In the genomic region with DNA sequence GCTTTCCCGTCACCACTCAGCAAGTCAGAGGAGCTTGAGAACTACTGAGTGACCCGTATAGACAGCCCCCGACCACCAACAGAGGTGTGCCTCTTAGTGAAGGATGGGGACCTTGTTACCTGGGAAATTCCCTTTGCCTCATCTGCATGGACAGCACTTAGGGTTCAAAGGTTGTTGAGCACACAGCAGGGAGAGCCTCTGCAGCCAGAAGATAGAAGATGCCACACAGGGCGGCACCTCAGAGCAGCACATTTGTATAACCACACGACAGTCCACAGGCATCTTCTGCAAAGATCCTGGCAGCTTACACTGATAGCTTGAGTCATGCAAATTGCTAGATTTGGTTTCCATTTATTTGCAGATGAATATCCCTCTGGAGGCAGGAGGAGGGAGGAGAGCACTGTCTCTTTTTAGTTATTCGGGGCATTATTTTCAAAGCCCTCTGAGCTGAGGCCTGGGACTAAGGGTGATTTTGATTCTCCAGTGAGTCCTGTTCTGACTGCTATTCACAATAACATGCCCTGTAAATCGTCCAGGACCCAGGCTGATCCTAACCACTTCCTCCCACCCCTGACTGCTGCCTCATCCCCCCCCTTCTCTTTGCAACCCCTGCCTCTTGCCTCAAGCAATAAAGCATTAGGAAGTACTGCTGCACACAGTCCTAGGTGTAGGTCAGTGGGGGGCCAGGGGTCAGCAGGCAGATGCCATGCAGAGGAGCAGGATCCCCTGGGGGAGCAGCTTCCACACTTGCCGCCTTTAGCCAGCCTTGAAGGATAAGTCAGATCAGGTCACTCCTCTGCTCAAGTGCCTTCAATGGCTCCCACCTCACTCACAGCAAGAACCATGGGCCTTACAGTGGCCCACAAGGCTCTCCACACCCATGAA, we compare ENCODE assay signal across 9 cellular contexts. TPM values are rescaled to one million over a fixed set of nuclear protein-coding genes. Genes with fewer than 3 reads are reported as not detected.
DNase-seq lines count a peak whose midpoint lies in the region; ATAC-seq and TF ChIP-seq lines count a peak whose summit lies in the region.
"Had no signal": no experiment of that assay in that cellular context is flagged by ENCODE, and none has a peak within 500 bp of the region (broad histone marks: within the 10 kb centered on the region; RNA-seq: fewer than 3 reads in every experiment).

No MANE protein-coding gene starts in this region.

- H3K4me3 Mint-ChIP-seq in activated naive CD8-positive, alpha-beta T cell treated with anti-CD3 and anti-CD28 coated beads, Interleukin-2, amount 50 U/mL, for 24 hours, result peak overlapping the region; percentile 66
- H3K4me3 Mint-ChIP-seq in stimulated activated memory B cell treated with anti-CD40 and anti-IgM and Interleukin-4, amounts not matched to agents 10 μg/mL and 1 μg/mL and 100 μg/mL, for 72 hours, result peak overlapping the region; percentile 10

- H3K36me3 ChIP-seq in Peyer's patch, result no peaks in the 10 kb centered on the region

- no peaks in the 10 kb centered on the region for H3K27me3 Mint-ChIP-seq in activated naive CD8-positive, alpha-beta T cell treated with anti-CD3 and anti-CD28 coated beads, Interleukin-2, amount 50 U/mL, for 24 hours
- H3K27me3 Mint-ChIP-seq in stimulated activated memory B cell treated with anti-CD40 and anti-IgM and Interleukin-4, amounts not matched to agents 10 μg/mL and 1 μg/mL and 100 μg/mL, for 72 hours, result no peaks in the 10 kb centered on the region

- H3K9me3 Mint-ChIP-seq in activated naive CD8-positive, alpha-beta T cell treated with anti-CD3 and anti-CD28 coated beads, Interleukin-2, amount 50 U/mL, for 24 hours, result no peaks in the 10 kb centered on the region
- no peaks in the 10 kb centered on the region for H3K9me3 Mint-ChIP-seq in stimulated activated memory B cell treated with anti-CD40 and anti-IgM and Interleukin-4, amounts not matched to agents 10 μg/mL and 1 μg/mL and 100 μg/mL, for 72 hours

- H3K27ac Mint-ChIP-seq in activated naive CD8-positive, alpha-beta T cell treated with anti-CD3 and anti-CD28 coated beads, Interleukin-2, amount 50 U/mL, for 24 hours, result peak overlapping the region; percentile 86
- peak overlapping the region; percentile 21 for H3K27ac Mint-ChIP-seq in stimulated activated memory B cell treated with anti-CD40 and anti-IgM and Interleukin-4, amounts not matched to agents 10 μg/mL and 1 μg/mL and 100 μg/mL, for 72 hours

- no peaks in the 10 kb centered on the region for H3K9me3 ChIP-seq in Peyer's patch

- DNase-seq in DMS53 (lab: John Stamatoyannopoulos, UW), result peak; percentile 49
- no peak for DNase-seq in DMS53 treated with DMSO at 0.1 percent for 48 hours (lab: John Stamatoyannopoulos, UW; ENCODE audit: unreplicated experiment)
- DNase-seq in Peyer's patch, result peak in 2 of 3 donors; percentile 82 to 84
- DNase-seq in activated naive CD8-positive, alpha-beta T cell treated with anti-CD3 and anti-CD28 coated beads, Interleukin-2, amount 50 U/mL, for 24 hours, result peak; percentile 28
- DNase-seq in NCI-H128 (lab: John Stamatoyannopoulos, UW; ENCODE audit: unreplicated experiment), result no peak
- no peak for DNase-seq in 8988T
- DNase-seq in SHP77 (lab: John Stamatoyannopoulos, UW), result no peak

- no peaks in the 10 kb centered on the region for H3K27me3 ChIP-seq in Peyer's patch

- peak overlapping the region in 3 of 4 donors; percentile 33 to 43 (median 38) for H3K27ac ChIP-seq in Peyer's patch
- H3K27ac ChIP-seq: 22Rv1 had no signal

- H3K4me1 Mint-ChIP-seq in activated naive CD8-positive, alpha-beta T cell treated with anti-CD3 and anti-CD28 coated beads, Interleukin-2, amount 50 U/mL, for 24 hours, result peaks cover 37% of the 10 kb centered on the region
- peaks cover 34% of the 10 kb centered on the region for H3K4me1 Mint-ChIP-seq in stimulated activated memory B cell treated with anti-CD40 and anti-IgM and Interleukin-4, amounts not matched to agents 10 μg/mL and 1 μg/mL and 100 μg/mL, for 72 hours

- H3K4me1 ChIP-seq in Peyer's patch, result no peaks in the 10 kb centered on the region

- peak overlapping the region in 2 of 4 donors; percentile 4 to 9 for H3K4me3 ChIP-seq in Peyer's patch

- H3K36me3 Mint-ChIP-seq in activated naive CD8-positive, alpha-beta T cell treated with anti-CD3 and anti-CD28 coated beads, Interleukin-2, amount 50 U/mL, for 24 hours (ENCODE audit: low read depth), result no peaks in the 10 kb centered on the region
- no peaks in the 10 kb centered on the region for H3K36me3 Mint-ChIP-seq in stimulated activated memory B cell treated with anti-CD40 and anti-IgM and Interleukin-4, amounts not matched to agents 10 μg/mL and 1 μg/mL and 100 μg/mL, for 72 hours

- no peak for TF ChIP-seq POLR2A in Peyer's patch (IDR thresholded peaks at IDR 0.05)

- ATAC-seq in activated naive CD8-positive, alpha-beta T cell treated with anti-CD3 and anti-CD28 coated beads, Interleukin-2, amount 50 U/mL, for 24 hours, result peak; percentile 82
- peak; percentile 69 for ATAC-seq in stimulated activated memory B cell treated with anti-CD40 and anti-IgM and Interleukin-4, amounts not matched to agents 10 μg/mL and 1 μg/mL and 100 μg/mL, for 72 hours

- TF ChIP-seq CTCF in Peyer's patch (IDR thresholded peaks at IDR 0.05), result no peak

RNA-seq across cellular contexts. Expression of a gene that starts 24.6 kb away (rescaled TPM):
- 10 to 100 TPM in 1 of 4 donors, 1 to 10 TPM in 3; 3.1 to 24.8 (median 4.8) TPM for total RNA-seq in Peyer's patch

RNA-seq across cellular contexts. Expression of a gene that starts 43.9 kb away (rescaled TPM):
- total RNA-seq in Peyer's patch, result 10 to 100 TPM in 1 of 4 donors, 1 to 10 TPM in 3; 3.9 to 19.8 (median 6.8) TPM

RNA-seq across cellular contexts. Expression of a gene that starts 45.0 kb away (rescaled TPM):
- not detected for total RNA-seq in Peyer's patch

Comparison
In these comparisons a context has a peak if more than half of its experiments do, and no peak if none do; other contexts are left out.
1. DNase-seq: peak in DMS53 (single experiment), Peyer's patch (2 of 3) and activated naive CD8-positive, alpha-beta T cell treated with anti-CD3 and anti-CD28 coated beads, Interleukin-2, amount 50 U/mL, for 24 hours (single experiment); none in DMS53 treated with DMSO at 0.1 percent for 48 hours (single experiment), NCI-H128 (single experiment), 8988T (single experiment) and SHP77 (0 of 2).